ENCODE assay signal across 1 cellular context in genomic region chr19:44685877-44686276, GRCh38.
TF ChIP-seq lines count a peak whose summit lies in the region.

No MANE protein-coding gene starts in this region.

TF ChIP-seq in endothelial cell of umbilical vein, 7 proteins besides CTCF, POLR2A, EP300 and RAD21 (continued from another document):
- no peak for TF ChIP-seq EZH2 (IDR thresholded peaks at IDR 0.05; ENCODE audit: borderline replicate concordance, low read depth, low read length, severe bottlenecking)
